In the genomic region with DNA sequence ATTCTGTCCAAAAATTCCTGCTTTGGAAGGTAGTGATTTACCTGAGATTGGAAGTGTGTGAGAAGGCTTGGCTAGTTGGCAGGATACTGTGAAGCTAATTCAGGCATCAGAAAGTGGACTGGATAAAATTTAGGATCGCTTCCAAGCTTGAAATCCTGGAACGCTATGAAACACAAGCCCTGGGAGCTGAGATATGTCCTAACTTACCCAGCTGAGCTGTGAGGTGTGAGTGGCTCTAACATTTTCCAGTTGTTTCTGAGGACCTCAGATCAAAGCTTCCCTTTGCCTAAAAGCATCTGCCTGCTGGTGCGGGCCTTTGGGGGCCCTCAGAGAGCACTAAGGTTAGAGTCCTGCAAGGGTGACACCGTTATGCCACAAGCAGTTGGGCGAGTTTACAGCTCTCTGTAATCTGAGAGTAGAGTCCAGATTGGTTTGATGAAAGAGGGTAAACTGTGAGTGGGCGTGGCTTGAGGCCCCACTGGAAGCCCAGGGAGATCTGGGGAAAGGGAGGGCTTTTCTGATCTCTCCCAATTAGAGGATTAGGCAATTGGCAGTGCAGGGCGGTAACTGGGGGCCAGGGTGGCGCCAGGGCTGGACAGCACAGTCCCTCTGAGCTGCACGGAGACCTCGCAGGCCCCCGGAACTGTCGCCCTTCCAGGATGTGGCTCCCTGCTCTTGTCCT, we compare ENCODE assay signal across 15 cellular contexts.
DNase-seq lines count a peak whose midpoint lies in the region; ATAC-seq and TF ChIP-seq lines count a peak whose summit lies in the region.
"Had no signal": no experiment of that assay in that cellular context is flagged by ENCODE, and none has a peak within 500 bp of the region (broad histone marks: within the 10 kb centered on the region; RNA-seq: fewer than 3 reads in every experiment).

No MANE protein-coding gene starts in this region.

- no peak for TF ChIP-seq CTCF in Caco-2 (IDR thresholded peaks at IDR 0.05; ENCODE audit: insufficient read depth in 1 of 2, low read depth in 1 of 2, low read length in 1 of 2, severe bottlenecking in 1 of 2, unreplicated experiment in 1 of 2)
- no peak for TF ChIP-seq CTCF in WTC11 (IDR thresholded peaks at IDR 0.05)
- TF ChIP-seq CTCF in neural crest cell (conservative IDR thresholded peaks at IDR 0.05), result no peak
- no peak for TF ChIP-seq CTCF in vagina (IDR thresholded peaks at IDR 0.05)
- no peak for TF ChIP-seq CTCF in spleen (IDR thresholded peaks at IDR 0.05 in 8 of 11, conservative IDR thresholded peaks at IDR 0.05 in 3 of 11)

- H3K36me3 Mint-ChIP-seq in Caco-2 (ENCODE audit: insufficient read depth, unreplicated experiment), result no peaks in the 10 kb centered on the region
- no peaks in the 10 kb centered on the region for H3K36me3 Mint-ChIP-seq in WTC11
- H3K36me3 Mint-ChIP-seq in neural crest cell (ENCODE audit: low read depth), result no peaks in the 10 kb centered on the region

- no CpG with 5 or more reads among the region's 12 CpGs for WGBS in iPS DF 6.9 (ENCODE audit: insufficient coverage, insufficient read length)
- WGBS in spleen, 5 donors, result 26 to 52% (median 38%) methylated on average over 12 of the region's 12 CpGs

- H3K4me3 Mint-ChIP-seq in Caco-2 (ENCODE audit: unreplicated experiment), result peak overlapping the region; percentile 63
- H3K4me3 Mint-ChIP-seq in WTC11, result peak overlapping the region; percentile 75
- H3K4me3 Mint-ChIP-seq in neural crest cell, result peak overlapping the region; percentile 81
- H3K4me3 Mint-ChIP-seq: activated T-cell treated with anti-CD3 and anti-CD28 coated beads, Interleukin-2, amount 50 U/mL, for 24 hours had no signal

- no TSS peak for BruUV-seq in Caco-2 (replicated peaks; lab: Mats Ljungman, UMichigan)

- H3K27me3 ChIP-seq in Caco-2 (replicated peaks; ENCODE audit: control insufficient read depth, insufficient read depth, low read length) (no peaks in the 10 kb centered on the region), iPS DF 6.9 (ENCODE audit: control insufficient read depth, insufficient read depth, low read length) (peaks cover 5% of the 10 kb centered on the region; the same call in 1 of the 2 replicates), vagina (no peaks in the 10 kb centered on the region), spleen (replicated peaks in 1 of 7) (peaks cover 0 to 11% (median 0%) of the 10 kb centered on the region in 7 donors)
- H3K27me3 ChIP-seq: tibial nerve had no signal

- H3K27ac ChIP-seq in iPS DF 6.9 (ENCODE audit: low read length) (no peak overlapping the region), vagina (no peak overlapping the region), spleen (peak overlapping the region in 1 of 8 donors; percentile 74)
- H3K27ac ChIP-seq: tibial nerve had no signal

- intact Hi-C loops in Caco-2 (cut with micrococcal nuclease; ENCODE audit: unreplicated experiment) (loop anchor here (2.0 kb wide), 1 partner anchor 73 kb away; the partner anchor contains the start of gene CES1), vagina (cut with DNase I) (no loop called here), spleen (cut with DNase I; ENCODE audit: low total_unique reads) (no loop called here)

- H3K9me3 ChIP-seq in Caco-2 (no peaks in the 10 kb centered on the region), iPS DF 6.9 (ENCODE audit: control insufficient read depth, insufficient read depth, low read length) (no peaks in the 10 kb centered on the region), vagina (no peaks in the 10 kb centered on the region), spleen (no peaks in the 10 kb centered on the region)
- H3K9me3 ChIP-seq: tibial nerve had no signal

- H3K36me3 ChIP-seq in Caco-2 (ENCODE audit: control insufficient read depth, insufficient read depth, low read length), result no peaks in the 10 kb centered on the region
- no peaks in the 10 kb centered on the region for H3K36me3 ChIP-seq in iPS DF 6.9 (ENCODE audit: control insufficient read depth, insufficient read depth, low read length)
- H3K36me3 ChIP-seq in vagina, result no peaks in the 10 kb centered on the region
- H3K36me3 ChIP-seq in spleen, result no peaks in the 10 kb centered on the region
- H3K36me3 ChIP-seq: tibial nerve had no signal

- H3K27ac Mint-ChIP-seq in Caco-2 (ENCODE audit: unreplicated experiment) (no peak overlapping the region), WTC11 (no peak overlapping the region), neural crest cell (ENCODE audit: unreplicated experiment) (peak overlapping the region; percentile 41)
- H3K27ac Mint-ChIP-seq: activated T-cell treated with anti-CD3 and anti-CD28 coated beads, Interleukin-2, amount 50 U/mL, for 24 hours had no signal

- no peaks in the 10 kb centered on the region for H3K4me1 Mint-ChIP-seq in Caco-2 (ENCODE audit: low read depth, unreplicated experiment)
- H3K4me1 Mint-ChIP-seq in WTC11, result peaks cover 7% of the 10 kb centered on the region; the same call in 1 of the 2 replicates
- H3K4me1 Mint-ChIP-seq in neural crest cell, result peaks cover 7% of the 10 kb centered on the region

- H3K9me3 Mint-ChIP-seq in Caco-2 (ENCODE audit: unreplicated experiment) (no peaks in the 10 kb centered on the region), WTC11 (no peaks in the 10 kb centered on the region), neural crest cell (no peaks in the 10 kb centered on the region)
- H3K9me3 Mint-ChIP-seq: activated T-cell treated with anti-CD3 and anti-CD28 coated beads, Interleukin-2, amount 50 U/mL, for 24 hours had no signal

- peak; percentile 47 to 57 for DNase-seq in Caco-2
- DNase-seq in WTC11 (ENCODE audit: low spot score), result peak; percentile 53
- DNase-seq in iPS DF 6.9 (ENCODE audit: low read depth, low spot score), result peak; percentile 33
- DNase-seq in neural crest cell (ENCODE audit: low read depth, low spot score), result peak; percentile 16
- no peak for DNase-seq in vagina (ENCODE audit: extremely low spot score in 2 of 2)
- no peak for DNase-seq in NCI-H2107 (lab: John Stamatoyannopoulos, UW)
- DNase-seq in spleen, result no peak
- DNase-seq: activated CD4-positive, alpha-beta T cell treated with anti-CD3 and anti-CD28 coated beads for 1 hour; activated T-cell treated with anti-CD3 and anti-CD28 coated beads, Interleukin-2, amount 50 U/mL, for 24 hours; amniotic stem cell; dermis blood vessel endothelial cell; DMS153; occipital lobe had no signal

- CTCF ChIA-PET in Caco-2 (lab: Charles Lee) (no interaction called here), WTC11 (lab: Charles Lee) (interaction anchor here (0.6 to 1.0 kb wide), 3 partner anchors 47 to 295 kb away, joined by 3 read pairs; no protein-coding TSS in a partner anchor)

- H3K4me1 ChIP-seq in Caco-2 (0 out of 2 replicates have a peak, but pooled peaks cover 4% of the 10 kb centered on the region), iPS DF 6.9 (ENCODE audit: control insufficient read depth, insufficient read depth, low read length) (no peaks in the 10 kb centered on the region), vagina (no peaks in the 10 kb centered on the region), spleen (no peaks in the 10 kb centered on the region)

- POLR2A ChIA-PET in Caco-2 (lab: Charles Lee), result interaction anchor here (1.0 kb wide), 1 partner anchor 73 kb away, joined by 4 read pairs; the partner anchor contains the start of gene CES1
- POLR2A ChIA-PET in WTC11 (lab: Charles Lee), result no interaction called here

- TF ChIP-seq POLR2A in vagina (IDR thresholded peaks at IDR 0.05) (no peak), spleen (IDR thresholded peaks at IDR 0.05) (no peak)

- peak; percentile 92 for ATAC-seq in WTC11
- ATAC-seq in GM19035 (IDR thresholded peaks at IDR 0.05; ENCODE audit: unreplicated experiment), result no peak

- H3K4me3 ChIP-seq in Caco-2 (ENCODE audit: low read depth, low read length), result peak overlapping the region; percentile 18
- peak overlapping the region; percentile 33; the same call in 1 of the 2 replicates for H3K4me3 ChIP-seq in iPS DF 6.9 (ENCODE audit: low read length)
- no peak overlapping the region for H3K4me3 ChIP-seq in vagina
- peak overlapping the region in 2 of 8 donors; percentile 15 to 30 for H3K4me3 ChIP-seq in spleen

- H3K27me3 Mint-ChIP-seq in Caco-2 (ENCODE audit: insufficient read depth, unreplicated experiment), result peaks cover 17% of the 10 kb centered on the region
- H3K27me3 Mint-ChIP-seq in WTC11 (ENCODE audit: low read depth), result peaks cover 54% of the 10 kb centered on the region
- H3K27me3 Mint-ChIP-seq in neural crest cell (ENCODE audit: low read depth), result peaks cover 33% of the 10 kb centered on the region

TF ChIP-seq in WTC11, 78 proteins besides CTCF, POLR2A, EP300 and RAD21 (continues in another document):
- TF ChIP-seq, protein P1, sequence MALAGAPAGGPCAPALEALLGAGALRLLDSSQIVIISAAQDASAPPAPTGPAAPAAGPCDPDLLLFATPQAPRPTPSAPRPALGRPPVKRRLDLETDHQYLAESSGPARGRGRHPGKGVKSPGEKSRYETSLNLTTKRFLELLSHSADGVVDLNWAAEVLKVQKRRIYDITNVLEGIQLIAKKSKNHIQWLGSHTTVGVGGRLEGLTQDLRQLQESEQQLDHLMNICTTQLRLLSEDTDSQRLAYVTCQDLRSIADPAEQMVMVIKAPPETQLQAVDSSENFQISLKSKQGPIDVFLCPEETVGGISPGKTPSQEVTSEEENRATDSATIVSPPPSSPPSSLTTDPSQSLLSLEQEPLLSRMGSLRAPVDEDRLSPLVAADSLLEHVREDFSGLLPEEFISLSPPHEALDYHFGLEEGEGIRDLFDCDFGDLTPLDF (CRISPR knock-in tag; IDR thresholded peaks at IDR 0.05), result no peak
- TF ChIP-seq ATF3 (CRISPR knock-in tag; conservative IDR thresholded peaks at IDR 0.05) (no peak), CREM (CRISPR knock-in tag; IDR thresholded peaks at IDR 0.05) (no peak), CBFB (CRISPR knock-in tag; IDR thresholded peaks at IDR 0.05; ENCODE audit: low read depth) (no peak)

Comparison
In these comparisons a context has a peak if more than half of its experiments do, and no peak if none do; other contexts are left out.
1. DNase-seq: peak in Caco-2 (2 of 2), WTC11 (single experiment), iPS DF 6.9 (single experiment) and neural crest cell (single experiment); none in vagina (0 of 2), NCI-H2107 (single experiment) and spleen (single experiment).
2. H3K4me3 ChIP-seq: peak in Caco-2 (single experiment) and iPS DF 6.9 (single experiment); none in vagina (0 of 2).
3. Peak in every context shown above with its lines, with median percentiles within 50 percentile points of each other: H3K4me3 Mint-ChIP-seq.